Comparison of ENCODE assay signal across 20 cellular contexts in the genomic region with DNA sequence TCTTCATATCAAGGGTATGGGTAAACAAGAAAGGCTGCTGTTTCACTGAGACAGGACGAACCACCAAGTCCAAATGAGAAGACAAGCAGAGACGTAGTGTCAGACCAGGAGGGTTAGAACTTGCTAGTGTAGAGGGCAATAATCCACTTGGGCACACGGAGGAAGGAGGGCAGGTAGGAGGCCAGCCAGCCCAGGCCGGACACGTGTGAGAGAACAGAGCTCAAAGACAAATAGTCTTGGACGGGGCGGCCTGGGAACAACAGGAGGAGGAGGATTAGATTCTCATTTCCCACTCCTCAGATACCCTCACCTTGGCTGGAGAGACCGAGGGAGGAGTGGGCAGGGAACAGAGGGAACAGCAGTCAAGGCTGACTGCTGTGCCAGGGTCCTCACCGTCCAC. TPM values are rescaled to one million over a fixed set of nuclear protein-coding genes. Genes with fewer than 3 reads are reported as not detected.
"Had no signal": no experiment of that assay in that cellular context is flagged by ENCODE, and none has a peak within 500 bp of the region (broad histone marks: within the 10 kb centered on the region; RNA-seq: fewer than 3 reads in every experiment).

No MANE protein-coding gene starts in this region.

- H3K27ac Mint-ChIP-seq: nephron had no signal

- H3K9me3 Mint-ChIP-seq: immature natural killer cell, naive B cell, nephron had no signal

- H3K4me3 Mint-ChIP-seq: immature natural killer cell, naive B cell, nephron had no signal

- H3K27me3 Mint-ChIP-seq: naive B cell had no signal

- H3K27ac ChIP-seq: esophagus squamous epithelium, gastroesophageal sphincter, suprapubic skin, thyroid gland, upper lobe of right lung had no signal

- H3K4me1 ChIP-seq: gastroesophageal sphincter, thyroid gland, upper lobe of right lung had no signal

- H3K27me3 ChIP-seq: esophagus squamous epithelium, gastroesophageal sphincter, suprapubic skin, thyroid gland, upper lobe of right lung had no signal

- H3K4me1 Mint-ChIP-seq: nephron had no signal

- H3K4me3 ChIP-seq: esophagus squamous epithelium, gastroesophageal sphincter, lung, suprapubic skin, thyroid gland, upper lobe of right lung had no signal

- FAIRE-seq: colon, keratinocyte, small intestine had no signal

- H3K9me3 ChIP-seq: esophagus squamous epithelium, gastroesophageal sphincter, suprapubic skin, thyroid gland, upper lobe of right lung had no signal

- DNase-seq: cerebellar nuclear complex; dermis blood vessel endothelial cell; esophagus squamous epithelium; foreskin fibroblast; immature natural killer cell; left ventricle myocardium superior; mesendoderm; naive B cell; small intestine; stimulated activated CD4-positive, alpha-beta T cell treated with anti-CD3 and anti-CD28 coated beads, Interleukin-12 subunit alpha, Interleukin-12 subunit beta, amount 100 ng/mL, for 4 hours; stimulated activated naive CD4-positive, alpha-beta T cell treated with Interleukin-2 at 50 U/mL for 16 hours; thyroid gland; upper lobe of right lung had no signal

- ATAC-seq: gastroesophageal sphincter, left ventricle myocardium superior, upper lobe of right lung had no signal

RNA-seq across cellular contexts. Expression of a gene that starts 17.0 kb away (rescaled TPM):
- total RNA-seq: osteocyte had no signal
